ENCODE assay signal across 1 cellular context in the genomic region with DNA sequence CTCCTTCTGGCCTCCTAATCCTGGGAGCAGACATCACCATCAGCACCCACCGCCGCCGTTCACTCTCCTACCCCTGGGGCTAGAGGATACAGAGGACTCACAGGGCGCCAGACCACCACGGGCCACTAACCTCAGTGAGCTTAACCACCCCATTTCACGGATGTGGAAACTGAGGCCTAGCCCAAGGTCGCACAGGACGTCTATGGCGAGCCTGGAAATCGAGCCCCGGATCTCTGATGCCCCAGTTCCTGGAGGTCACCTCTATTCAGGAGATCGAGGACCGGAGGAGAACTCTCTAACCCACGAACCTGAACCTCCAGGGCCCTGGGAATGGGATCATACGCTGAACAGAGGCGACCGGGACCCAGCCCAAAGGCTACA.
TF ChIP-seq lines count a peak whose summit lies in the region.

No MANE protein-coding gene starts in this region.

TF ChIP-seq in SK-N-SH, 30 proteins besides CTCF, POLR2A, EP300 and RAD21 (continued from another document):
- TF ChIP-seq TAF1 (IDR thresholded peaks at IDR 0.05; ENCODE audit: borderline replicate concordance, low read depth, low read length): no peak
- TF ChIP-seq RCOR1 (IDR thresholded peaks at IDR 0.05; ENCODE audit: low read length): 0 out of 2 replicates have a peak, but pooled peaks have one; percentile 41
- TF ChIP-seq MEF2A (IDR thresholded peaks at IDR 0.05; ENCODE audit: borderline replicate concordance, low read depth): no peak
- TF ChIP-seq POLR2AphosphoS5 (IDR thresholded peaks at IDR 0.05; ENCODE audit: low read depth, low read length): no peak
